ENCODE assay signal across 18 cellular contexts in genomic region chr10:57785546-57785945, GRCh38.
DNase-seq lines count a peak whose midpoint lies in the region; ATAC-seq, FAIRE-seq and TF ChIP-seq lines count a peak whose summit lies in the region.
"Had no signal": no experiment of that assay in that cellular context is flagged by ENCODE, and none has a peak within 500 bp of the region (broad histone marks: within the 10 kb centered on the region; RNA-seq: fewer than 3 reads in every experiment).

No MANE protein-coding gene starts in this region.

- H3K9ac ChIP-seq in mammary epithelial cell (ENCODE audit: insufficient read depth, low read length) (no peak overlapping the region), keratinocyte (ENCODE audit: control insufficient read depth, extremely low read depth, insufficient read depth, low read length) (no peak overlapping the region)

- H3K9me3 Mint-ChIP-seq in MCF 10A (ENCODE audit: unreplicated experiment) = peaks cover 8% of the 10 kb centered on the region
- peaks cover 57% of the 10 kb centered on the region for H3K9me3 Mint-ChIP-seq in WTC11
- peaks cover 7% of the 10 kb centered on the region for H3K9me3 Mint-ChIP-seq in type B pancreatic cell

- intact Hi-C loops in mammary epithelial cell (cut with micrococcal nuclease) (no loop called here), MCF 10A (cut with micrococcal nuclease) (no loop called here), esophagus squamous epithelium (cut with DNase I) (no loop called here)

- no peak for ATAC-seq in WTC11
- ATAC-seq in GM21360 (IDR thresholded peaks at IDR 0.05; ENCODE audit: unreplicated experiment) = no peak
- ATAC-seq: K562 had no signal

- H3K79me2 ChIP-seq in mammary epithelial cell (ENCODE audit: insufficient read depth, low read length) (no peaks in the 10 kb centered on the region), keratinocyte (ENCODE audit: control insufficient read depth, insufficient read depth, low read length) (no peaks in the 10 kb centered on the region)

- CTCF ChIA-PET in mammary epithelial cell (lab: Charles Lee; ENCODE audit: low non-redundant PET) (no interaction called here), MCF 10A (lab: Yijun Ruan, JAX) (no interaction called here), WTC11 (lab: Charles Lee) (no interaction called here)

- TF ChIP-seq CTCF in mammary epithelial cell (conservative IDR thresholded peaks at IDR 0.05 in 1 of 2, IDR thresholded peaks at IDR 0.05 in 1 of 2; ENCODE audit: extremely low read depth in 1 of 2, insufficient read depth in 1 of 2, low read depth in 1 of 2, low read length in 2 of 2) (no peak), MCF 10A (IDR thresholded peaks at IDR 0.05; ENCODE audit: unreplicated experiment) (no peak), WTC11 (IDR thresholded peaks at IDR 0.05) (no peak), keratinocyte (optimal IDR thresholded peaks at IDR 0.05 in 1 of 3, IDR thresholded peaks at IDR 0.05 in 1 of 3, conservative IDR thresholded peaks at IDR 0.05 in 1 of 3; ENCODE audit: extremely low read depth in 1 of 3, insufficient read depth in 2 of 3, low read length in 3 of 3) (no peak), type B pancreatic cell (conservative IDR thresholded peaks at IDR 0.05) (no peak), esophagus squamous epithelium (IDR thresholded peaks at IDR 0.05) (no peak)

- no peaks in the 10 kb centered on the region for H3K9me1 ChIP-seq in keratinocyte (ENCODE audit: control insufficient read depth, extremely low read depth, insufficient read depth, low read length)

- H3K4me3 ChIP-seq in mammary epithelial cell (replicated peaks in 1 of 3; ENCODE audit: insufficient read depth in 1 of 3, low read depth in 2 of 3, low read length in 3 of 3) (no peak overlapping the region), keratinocyte (ENCODE audit: control insufficient read depth in 2 of 3, extremely low read depth in 1 of 3, insufficient read depth in 2 of 3, low read depth in 1 of 3, low read length in 3 of 3) (no peak overlapping the region), esophagus squamous epithelium (no peak overlapping the region)
- H3K4me3 ChIP-seq: K562, SJSA1 had no signal

- TF ChIP-seq POLR2A in esophagus squamous epithelium (IDR thresholded peaks at IDR 0.05) = no peak

- H2AFZ ChIP-seq in mammary epithelial cell (ENCODE audit: low read depth, low read length) (peak overlapping the region; percentile 68), keratinocyte (ENCODE audit: control insufficient read depth, low read length) (no peak overlapping the region)

- POLR2A ChIA-PET in MCF 10A (lab: Yijun Ruan, JAX) = no interaction called here
- POLR2A ChIA-PET in WTC11 (lab: Charles Lee) = no interaction called here

- H3K27ac Mint-ChIP-seq in MCF 10A (ENCODE audit: low read depth, unreplicated experiment) (no peak overlapping the region), WTC11 (peak overlapping the region; percentile 99), type B pancreatic cell (peak overlapping the region; percentile 41)
- H3K27ac Mint-ChIP-seq: CD14-positive monocyte had no signal

- H3K27ac ChIP-seq in mammary epithelial cell (ENCODE audit: insufficient read depth, low read depth, low read length) (peak overlapping the region; percentile 30), keratinocyte (ENCODE audit: control insufficient read depth, insufficient read depth, low read length) (no peak overlapping the region), esophagus squamous epithelium (no peak overlapping the region)
- H3K27ac ChIP-seq: SJSA1 had no signal

- peaks cover 6% of the 10 kb centered on the region for H3K36me3 Mint-ChIP-seq in MCF 10A (ENCODE audit: insufficient read depth, unreplicated experiment)
- peaks cover 56% of the 10 kb centered on the region for H3K36me3 Mint-ChIP-seq in WTC11
- H3K36me3 Mint-ChIP-seq in type B pancreatic cell = no peaks in the 10 kb centered on the region
- H3K36me3 Mint-ChIP-seq: CD14-positive monocyte had no signal

- FAIRE-seq in keratinocyte (lab: Jason Lieb, UNC) = no peak
- FAIRE-seq: GM12891, K562 had no signal

- dilution Hi-C loops in mammary epithelial cell (cut with HindIII; ENCODE audit: low sequenced_read_pairs) = no loop called here
- dilution Hi-C loops in keratinocyte (cut with MboI; ENCODE audit: extremely low pct_ligation_motif_present, low sequenced_read_pairs) = no loop called here

- WGBS in mammary epithelial cell (ENCODE audit: low coverage, missing lambda C conversion rate) = 51% methylated on average over 2 of the region's 2 CpGs
- 64% methylated on average over 2 of the region's 2 CpGs for WGBS in esophagus squamous epithelium, 2 donors

- no peak overlapping the region for H3K4me3 Mint-ChIP-seq in MCF 10A (ENCODE audit: unreplicated experiment)
- peak overlapping the region; percentile 13; the same call in 1 of the 2 replicates for H3K4me3 Mint-ChIP-seq in WTC11
- peak overlapping the region; percentile 24 for H3K4me3 Mint-ChIP-seq in type B pancreatic cell
- H3K4me3 Mint-ChIP-seq: CD14-positive monocyte had no signal

- no peaks in the 10 kb centered on the region for H3K36me3 ChIP-seq in mammary epithelial cell (ENCODE audit: insufficient read depth, low read length)
- no peaks in the 10 kb centered on the region for H3K36me3 ChIP-seq in keratinocyte (ENCODE audit: control insufficient read depth in 2 of 2, extremely low read depth in 1 of 2, insufficient read depth in 2 of 2, low read length in 2 of 2)
- no peaks in the 10 kb centered on the region for H3K36me3 ChIP-seq in esophagus squamous epithelium
- H3K36me3 ChIP-seq: SJSA1 had no signal

- no peaks in the 10 kb centered on the region for H3K4me1 Mint-ChIP-seq in MCF 10A (ENCODE audit: insufficient read depth, unreplicated experiment)
- H3K4me1 Mint-ChIP-seq in WTC11 = peaks cover 45% of the 10 kb centered on the region
- H3K4me1 Mint-ChIP-seq in type B pancreatic cell (ENCODE audit: unreplicated experiment) = peaks cover 3% of the 10 kb centered on the region
- H3K4me1 Mint-ChIP-seq: CD14-positive monocyte had no signal

- H3K9me3 ChIP-seq in mammary epithelial cell (replicated peaks; ENCODE audit: insufficient read depth, low read length) (no peaks in the 10 kb centered on the region), keratinocyte (ENCODE audit: control insufficient read depth, low read depth, low read length) (no peaks in the 10 kb centered on the region), esophagus squamous epithelium (no peaks in the 10 kb centered on the region)
- H3K9me3 ChIP-seq: SJSA1 had no signal

- H3K4me1 ChIP-seq in mammary epithelial cell (ENCODE audit: insufficient read depth, low read length) = peaks cover 20% of the 10 kb centered on the region
- peaks cover 6% of the 10 kb centered on the region for H3K4me1 ChIP-seq in keratinocyte (ENCODE audit: control insufficient read depth, extremely low read depth, insufficient read depth, low read length)
- H3K4me1 ChIP-seq in esophagus squamous epithelium = no peaks in the 10 kb centered on the region
- H3K4me1 ChIP-seq: SJSA1 had no signal

- H3K27me3 Mint-ChIP-seq in MCF 10A (ENCODE audit: insufficient read depth, unreplicated experiment) (no peaks in the 10 kb centered on the region), WTC11 (ENCODE audit: low read depth) (no peaks in the 10 kb centered on the region; the same call in 1 of the 2 replicates), type B pancreatic cell (no peaks in the 10 kb centered on the region)

- H3K4me2 ChIP-seq in mammary epithelial cell (ENCODE audit: insufficient read depth, low read depth, low read length) = peak overlapping the region; percentile 49
- H3K4me2 ChIP-seq in keratinocyte (ENCODE audit: control insufficient read depth, extremely low read depth, insufficient read depth, low read depth, low read length) = peak overlapping the region; percentile 6

- in situ Hi-C loops in mammary epithelial cell (cut with MboI; ENCODE audit: low sequenced_read_pairs in 2 of 2) = no loop called here

- DNase-seq in mammary epithelial cell = peak; percentile 60
- DNase-seq in MCF 10A (ENCODE audit: unreplicated experiment) = no peak
- DNase-seq in WTC11 (ENCODE audit: low spot score) = no peak
- DNase-seq in keratinocyte (ENCODE audit: low read depth, low spot score) = no peak
- DNase-seq in type B pancreatic cell (ENCODE audit: extremely low spot score, unreplicated experiment) = no peak
- DNase-seq in esophagus squamous epithelium (lab: John Stamatoyannopoulos, UW) = no peak
- no peak for DNase-seq in Kasumi-1 (lab: John Stamatoyannopoulos, UW)
- DNase-seq: 8988T, H7, MV-4-11, NCI-H1930, NCI-H226, NCI-H524 had no signal

- no peaks in the 10 kb centered on the region for H3K27me3 ChIP-seq in mammary epithelial cell (ENCODE audit: insufficient read depth, low read length)
- no peaks in the 10 kb centered on the region for H3K27me3 ChIP-seq in keratinocyte (ENCODE audit: control insufficient read depth, extremely low read depth, insufficient read depth, low read length)
- no peaks in the 10 kb centered on the region for H3K27me3 ChIP-seq in esophagus squamous epithelium
- H3K27me3 ChIP-seq: SJSA1 had no signal

- BruUV-seq in mammary epithelial cell (replicated peaks; lab: Mats Ljungman, UMichigan) (no TSS peak), MCF 10A (replicated peaks; lab: Mats Ljungman, UMichigan) (no TSS peak)

- H4K20me1 ChIP-seq in mammary epithelial cell (ENCODE audit: insufficient read depth, low read length) = no peaks in the 10 kb centered on the region
- no peaks in the 10 kb centered on the region for H4K20me1 ChIP-seq in keratinocyte (ENCODE audit: control insufficient read depth, extremely low read depth, insufficient read depth, low read length)

TF ChIP-seq in WTC11, 78 proteins besides CTCF, POLR2A, EP300 and RAD21 (continues in another document):
- TF ChIP-seq, protein P1, sequence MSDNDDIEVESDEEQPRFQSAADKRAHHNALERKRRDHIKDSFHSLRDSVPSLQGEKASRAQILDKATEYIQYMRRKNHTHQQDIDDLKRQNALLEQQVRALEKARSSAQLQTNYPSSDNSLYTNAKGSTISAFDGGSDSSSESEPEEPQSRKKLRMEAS (CRISPR knock-in tag; IDR thresholded peaks at IDR 0.05) = no peak
- TF ChIP-seq ZNF423 (CRISPR knock-in tag; IDR thresholded peaks at IDR 0.05) = no peak
- TF ChIP-seq ELF4 (CRISPR knock-in tag; IDR thresholded peaks at IDR 0.05; ENCODE audit: low read depth) = no peak
- no peak for TF ChIP-seq TP53 (CRISPR knock-in tag; IDR thresholded peaks at IDR 0.05)
- TF ChIP-seq, protein P2, sequence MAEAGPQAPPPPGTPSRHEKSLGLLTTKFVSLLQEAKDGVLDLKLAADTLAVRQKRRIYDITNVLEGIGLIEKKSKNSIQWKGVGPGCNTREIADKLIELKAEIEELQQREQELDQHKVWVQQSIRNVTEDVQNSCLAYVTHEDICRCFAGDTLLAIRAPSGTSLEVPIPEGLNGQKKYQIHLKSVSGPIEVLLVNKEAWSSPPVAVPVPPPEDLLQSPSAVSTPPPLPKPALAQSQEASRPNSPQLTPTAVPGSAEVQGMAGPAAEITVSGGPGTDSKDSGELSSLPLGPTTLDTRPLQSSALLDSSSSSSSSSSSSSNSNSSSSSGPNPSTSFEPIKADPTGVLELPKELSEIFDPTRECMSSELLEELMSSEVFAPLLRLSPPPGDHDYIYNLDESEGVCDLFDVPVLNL (CRISPR knock-in tag; IDR thresholded peaks at IDR 0.05; ENCODE audit: borderline replicate concordance, low read depth) = no peak
